Comparison of ENCODE assay signal across 17 cellular contexts in the genomic region with DNA sequence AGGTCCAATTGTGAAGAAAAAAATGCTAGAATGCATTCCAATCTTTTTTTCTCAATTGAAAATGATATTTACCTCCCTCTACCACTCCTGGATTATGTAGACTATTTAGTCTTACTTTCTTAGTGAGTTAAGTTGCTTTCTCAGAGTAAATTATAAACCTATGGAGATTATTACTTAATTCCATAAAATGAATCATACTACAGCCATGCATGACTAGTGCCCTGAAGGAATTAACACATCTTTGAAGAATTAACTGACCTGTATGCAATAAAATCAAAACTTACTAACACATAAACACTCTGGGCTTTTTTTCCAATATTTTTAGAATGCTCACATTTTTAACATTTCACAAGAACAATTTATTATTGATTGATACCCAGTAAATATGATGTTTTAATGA.
DNase-seq lines count a peak whose midpoint lies in the region; ATAC-seq, FAIRE-seq and TF ChIP-seq lines count a peak whose summit lies in the region.
"Had no signal": no experiment of that assay in that cellular context is flagged by ENCODE, and none has a peak within 500 bp of the region (broad histone marks: within the 10 kb centered on the region; RNA-seq: fewer than 3 reads in every experiment).

No MANE protein-coding gene starts in this region.

- H3K4me3 ChIP-seq in AG10803 (ENCODE audit: low read length) = no peak overlapping the region
- H3K4me3 ChIP-seq in bronchial epithelial cell (ENCODE audit: low read depth, low read length) = no peak overlapping the region

- no peak for ATAC-seq in HG03175 (IDR thresholded peaks at IDR 0.05; ENCODE audit: unreplicated experiment)

- H3K36me3 ChIP-seq in bronchial epithelial cell (ENCODE audit: control insufficient read depth, insufficient read depth, low read length) = no peaks in the 10 kb centered on the region

- no peak for TF ChIP-seq CTCF in AG10803 (conservative IDR thresholded peaks at IDR 0.05; ENCODE audit: low read length)
- TF ChIP-seq CTCF in bronchial epithelial cell (IDR thresholded peaks at IDR 0.05; ENCODE audit: insufficient read depth, low read length, severe bottlenecking) = no peak

- FAIRE-seq in bronchial epithelial cell (lab: Jason Lieb, UNC) = no peak
- FAIRE-seq: A204.1 had no signal

- DNase-seq in AG10803 (ENCODE audit: low read depth) (peak; percentile 33), NCI-H226 (peak; percentile 30), bronchial epithelial cell (ENCODE audit: low read depth) (peak; percentile 77), iris pigment epithelial cell (ENCODE audit: low read depth) (peak; percentile 8), NCI-H748 (lab: John Stamatoyannopoulos, UW; ENCODE audit: unreplicated experiment) (no peak), NOMO-1 treated with dmso at 0.1 percent for 144 hours (lab: John Stamatoyannopoulos, UW; ENCODE audit: unreplicated experiment) (no peak), inferior parietal cortex (ENCODE audit: extremely low spot score) (no peak)
- DNase-seq: DMS 273 treated with DMSO at 0.1 percent for 48 hours, GOT3, IMR-90, Kasumi-1, NCI-H187 treated with DMSO at 0.1 percent for 48 hours, NCI-H446, NCI-H69, SHP77 treated with DMSO at 0.1 percent for 48 hours had no signal

- H3K27me3 ChIP-seq in bronchial epithelial cell (ENCODE audit: control insufficient read depth, insufficient read depth, low read length) = no peaks in the 10 kb centered on the region

Comparison
In these comparisons a context has a peak if more than half of its experiments do, and no peak if none do; other contexts are left out.
1. DNase-seq: peak in AG10803 (single experiment), NCI-H226 (single experiment), bronchial epithelial cell (single experiment) and iris pigment epithelial cell (single experiment); none in NCI-H748 (single experiment), NOMO-1 treated with dmso at 0.1 percent for 144 hours (single experiment) and inferior parietal cortex (single experiment).